Comparison of ENCODE assay signal across 10 cellular contexts in the genomic region with DNA sequence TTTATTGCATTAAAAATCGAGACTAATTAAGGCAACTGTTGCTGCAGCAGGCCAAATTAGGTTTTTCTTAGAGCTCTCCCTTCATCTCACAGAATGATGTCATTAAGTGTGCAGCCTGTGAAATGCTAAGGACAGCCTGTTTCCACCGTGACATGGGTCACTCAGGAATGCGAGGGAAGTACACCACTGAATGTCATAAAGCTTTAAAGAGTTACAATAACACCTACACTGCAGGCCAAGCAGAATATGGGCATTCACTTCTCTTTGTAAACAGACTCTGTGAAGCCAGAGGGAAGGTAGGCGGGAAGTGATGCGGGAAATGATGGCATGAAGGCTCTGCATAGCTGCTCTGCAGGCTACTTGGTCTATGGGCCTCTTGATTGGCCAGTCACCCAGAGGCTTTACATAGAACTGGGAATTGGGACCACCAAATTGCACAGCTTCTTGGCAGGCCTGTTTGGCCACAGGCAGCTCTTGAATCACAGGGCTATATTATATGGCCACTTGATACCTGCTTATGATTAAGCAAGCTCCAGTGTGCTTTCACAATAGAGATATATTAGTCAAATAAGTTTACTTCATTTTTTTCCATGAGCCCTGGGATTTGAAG. TPM values are rescaled to one million over a fixed set of nuclear protein-coding genes. Genes with fewer than 3 reads are reported as not detected.
DNase-seq lines count a peak whose midpoint lies in the region; ATAC-seq and TF ChIP-seq lines count a peak whose summit lies in the region.
"Had no signal": no experiment of that assay in that cellular context is flagged by ENCODE, and none has a peak within 500 bp of the region (broad histone marks: within the 10 kb centered on the region; RNA-seq: fewer than 3 reads in every experiment).

No MANE protein-coding gene starts in this region.

- H3K79me2 ChIP-seq in GM23338 (replicated peaks; ENCODE audit: insufficient read depth), result no peaks in the 10 kb centered on the region

- no peaks in the 10 kb centered on the region for H3F3A ChIP-seq in GM23338 (replicated peaks; ENCODE audit: low read depth)

- no peak overlapping the region for H3K27ac ChIP-seq in GM23338 (ENCODE audit: low read depth)

- H3K4me1 ChIP-seq in GM23338 (ENCODE audit: insufficient read depth) (peaks cover 7% of the 10 kb centered on the region; the same call in 1 of the 2 replicates), NT2/D1 (ENCODE audit: insufficient read depth, insufficient read length) (no peaks in the 10 kb centered on the region)

- ATAC-seq in GM23338 (peak; percentile 69), HG02610 (IDR thresholded peaks at IDR 0.05; ENCODE audit: unreplicated experiment) (no peak)
- no peak for ATAC-seq in naive thymus-derived CD8-positive, alpha-beta T cell

- H4K20me1 ChIP-seq in GM23338 (replicated peaks; ENCODE audit: insufficient read depth), result no peaks in the 10 kb centered on the region

- no peaks in the 10 kb centered on the region for H3K9me2 ChIP-seq in GM23338 (ENCODE audit: insufficient read depth)

- H3K9me3 Mint-ChIP-seq in GM23338, result no peaks in the 10 kb centered on the region
- H3K9me3 Mint-ChIP-seq in naive thymus-derived CD8-positive, alpha-beta T cell, result no peaks in the 10 kb centered on the region

- H2AFZ ChIP-seq in GM23338, result peak overlapping the region; percentile 1; the same call in 1 of the 2 replicates

- no peak overlapping the region for H3K4me3 Mint-ChIP-seq in GM23338
- no peak overlapping the region for H3K4me3 Mint-ChIP-seq in naive thymus-derived CD8-positive, alpha-beta T cell

- no peaks in the 10 kb centered on the region for H3K36me3 Mint-ChIP-seq in GM23338 (ENCODE audit: low read depth)
- peaks cover 0 to 3% (median 0%) of the 10 kb centered on the region in 3 donors for H3K36me3 Mint-ChIP-seq in naive thymus-derived CD8-positive, alpha-beta T cell

- TF ChIP-seq CTCF in GM23338 (conservative IDR thresholded peaks at IDR 0.05; ENCODE audit: low read depth in 2 of 2), result no peak

- no peaks in the 10 kb centered on the region for H3K27me3 ChIP-seq in GM23338 (ENCODE audit: insufficient read depth)
- H3K27me3 ChIP-seq in NT2/D1 (ENCODE audit: insufficient read depth, insufficient read length), result no peaks in the 10 kb centered on the region

- H3K9ac ChIP-seq in NT2/D1 (ENCODE audit: insufficient read length, low read depth), result no peak overlapping the region

- peaks cover 14% of the 10 kb centered on the region for H3K4me1 Mint-ChIP-seq in GM23338
- H3K4me1 Mint-ChIP-seq in naive thymus-derived CD8-positive, alpha-beta T cell, result no peaks in the 10 kb centered on the region

- no peak overlapping the region for H3K4me2 ChIP-seq in GM23338

- H3K36me3 ChIP-seq in GM23338 (ENCODE audit: insufficient read depth), result no peaks in the 10 kb centered on the region
- no peaks in the 10 kb centered on the region for H3K36me3 ChIP-seq in NT2/D1 (ENCODE audit: insufficient read depth, insufficient read length, low read length)

- H3K9me3 ChIP-seq in NT2/D1 (ENCODE audit: insufficient read depth, low read length), result no peaks in the 10 kb centered on the region

- H3K4me3 ChIP-seq in GM23338 (no peak overlapping the region), NT2/D1 (ENCODE audit: insufficient read length, low read depth) (no peak overlapping the region)

- DNase-seq in GM23338 (ENCODE audit: low spot score), result peak; percentile 34
- peak; percentile 30 for DNase-seq in NT2/D1 (ENCODE audit: low read depth, low spot score)
- DNase-seq in fibroblast of the conjunctiva (ENCODE audit: low read depth), result peak; percentile 47
- DNase-seq in renal cortical epithelial cell (ENCODE audit: low read depth), result peak; percentile 97
- DNase-seq in activated T-cell treated with anti-CD3 and anti-CD28 coated beads for 4 hours, result no peak
- no peak for DNase-seq in activated CD4-positive, alpha-beta T cell treated with anti-CD3 and anti-CD28 coated beads for 4 hours
- DNase-seq in naive thymus-derived CD8-positive, alpha-beta T cell, result no peak
- DNase-seq: activated T-cell treated with anti-CD3 and anti-CD28 coated beads, Interleukin-2, amount 50 U/mL, for 1 hour; caudate nucleus had no signal

- peaks cover 2% of the 10 kb centered on the region for H3K27me3 Mint-ChIP-seq in GM23338 (ENCODE audit: insufficient read depth, low read depth, poor library complexity)
- peaks cover 7 to 24% (median 12%) of the 10 kb centered on the region in 5 donors for H3K27me3 Mint-ChIP-seq in naive thymus-derived CD8-positive, alpha-beta T cell

- no peak overlapping the region for H3K27ac Mint-ChIP-seq in GM23338
- H3K27ac Mint-ChIP-seq in naive thymus-derived CD8-positive, alpha-beta T cell, result no peak overlapping the region

- POLR2A ChIA-PET in naive thymus-derived CD8-positive, alpha-beta T cell (lab: Charles Lee), result no interaction called here

TF ChIP-seq in GM23338, 12 proteins besides CTCF, POLR2A, EP300 and RAD21 (continues in another document):
- TF ChIP-seq NANOG (IDR thresholded peaks at IDR 0.05; ENCODE audit: borderline replicate concordance) (no peak), JUNB (IDR thresholded peaks at IDR 0.05; ENCODE audit: unreplicated experiment) (no peak), EZH2phosphoT487 (IDR thresholded peaks at IDR 0.05; ENCODE audit: unreplicated experiment) (no peak)
- TF ChIP-seq, protein P1, sequence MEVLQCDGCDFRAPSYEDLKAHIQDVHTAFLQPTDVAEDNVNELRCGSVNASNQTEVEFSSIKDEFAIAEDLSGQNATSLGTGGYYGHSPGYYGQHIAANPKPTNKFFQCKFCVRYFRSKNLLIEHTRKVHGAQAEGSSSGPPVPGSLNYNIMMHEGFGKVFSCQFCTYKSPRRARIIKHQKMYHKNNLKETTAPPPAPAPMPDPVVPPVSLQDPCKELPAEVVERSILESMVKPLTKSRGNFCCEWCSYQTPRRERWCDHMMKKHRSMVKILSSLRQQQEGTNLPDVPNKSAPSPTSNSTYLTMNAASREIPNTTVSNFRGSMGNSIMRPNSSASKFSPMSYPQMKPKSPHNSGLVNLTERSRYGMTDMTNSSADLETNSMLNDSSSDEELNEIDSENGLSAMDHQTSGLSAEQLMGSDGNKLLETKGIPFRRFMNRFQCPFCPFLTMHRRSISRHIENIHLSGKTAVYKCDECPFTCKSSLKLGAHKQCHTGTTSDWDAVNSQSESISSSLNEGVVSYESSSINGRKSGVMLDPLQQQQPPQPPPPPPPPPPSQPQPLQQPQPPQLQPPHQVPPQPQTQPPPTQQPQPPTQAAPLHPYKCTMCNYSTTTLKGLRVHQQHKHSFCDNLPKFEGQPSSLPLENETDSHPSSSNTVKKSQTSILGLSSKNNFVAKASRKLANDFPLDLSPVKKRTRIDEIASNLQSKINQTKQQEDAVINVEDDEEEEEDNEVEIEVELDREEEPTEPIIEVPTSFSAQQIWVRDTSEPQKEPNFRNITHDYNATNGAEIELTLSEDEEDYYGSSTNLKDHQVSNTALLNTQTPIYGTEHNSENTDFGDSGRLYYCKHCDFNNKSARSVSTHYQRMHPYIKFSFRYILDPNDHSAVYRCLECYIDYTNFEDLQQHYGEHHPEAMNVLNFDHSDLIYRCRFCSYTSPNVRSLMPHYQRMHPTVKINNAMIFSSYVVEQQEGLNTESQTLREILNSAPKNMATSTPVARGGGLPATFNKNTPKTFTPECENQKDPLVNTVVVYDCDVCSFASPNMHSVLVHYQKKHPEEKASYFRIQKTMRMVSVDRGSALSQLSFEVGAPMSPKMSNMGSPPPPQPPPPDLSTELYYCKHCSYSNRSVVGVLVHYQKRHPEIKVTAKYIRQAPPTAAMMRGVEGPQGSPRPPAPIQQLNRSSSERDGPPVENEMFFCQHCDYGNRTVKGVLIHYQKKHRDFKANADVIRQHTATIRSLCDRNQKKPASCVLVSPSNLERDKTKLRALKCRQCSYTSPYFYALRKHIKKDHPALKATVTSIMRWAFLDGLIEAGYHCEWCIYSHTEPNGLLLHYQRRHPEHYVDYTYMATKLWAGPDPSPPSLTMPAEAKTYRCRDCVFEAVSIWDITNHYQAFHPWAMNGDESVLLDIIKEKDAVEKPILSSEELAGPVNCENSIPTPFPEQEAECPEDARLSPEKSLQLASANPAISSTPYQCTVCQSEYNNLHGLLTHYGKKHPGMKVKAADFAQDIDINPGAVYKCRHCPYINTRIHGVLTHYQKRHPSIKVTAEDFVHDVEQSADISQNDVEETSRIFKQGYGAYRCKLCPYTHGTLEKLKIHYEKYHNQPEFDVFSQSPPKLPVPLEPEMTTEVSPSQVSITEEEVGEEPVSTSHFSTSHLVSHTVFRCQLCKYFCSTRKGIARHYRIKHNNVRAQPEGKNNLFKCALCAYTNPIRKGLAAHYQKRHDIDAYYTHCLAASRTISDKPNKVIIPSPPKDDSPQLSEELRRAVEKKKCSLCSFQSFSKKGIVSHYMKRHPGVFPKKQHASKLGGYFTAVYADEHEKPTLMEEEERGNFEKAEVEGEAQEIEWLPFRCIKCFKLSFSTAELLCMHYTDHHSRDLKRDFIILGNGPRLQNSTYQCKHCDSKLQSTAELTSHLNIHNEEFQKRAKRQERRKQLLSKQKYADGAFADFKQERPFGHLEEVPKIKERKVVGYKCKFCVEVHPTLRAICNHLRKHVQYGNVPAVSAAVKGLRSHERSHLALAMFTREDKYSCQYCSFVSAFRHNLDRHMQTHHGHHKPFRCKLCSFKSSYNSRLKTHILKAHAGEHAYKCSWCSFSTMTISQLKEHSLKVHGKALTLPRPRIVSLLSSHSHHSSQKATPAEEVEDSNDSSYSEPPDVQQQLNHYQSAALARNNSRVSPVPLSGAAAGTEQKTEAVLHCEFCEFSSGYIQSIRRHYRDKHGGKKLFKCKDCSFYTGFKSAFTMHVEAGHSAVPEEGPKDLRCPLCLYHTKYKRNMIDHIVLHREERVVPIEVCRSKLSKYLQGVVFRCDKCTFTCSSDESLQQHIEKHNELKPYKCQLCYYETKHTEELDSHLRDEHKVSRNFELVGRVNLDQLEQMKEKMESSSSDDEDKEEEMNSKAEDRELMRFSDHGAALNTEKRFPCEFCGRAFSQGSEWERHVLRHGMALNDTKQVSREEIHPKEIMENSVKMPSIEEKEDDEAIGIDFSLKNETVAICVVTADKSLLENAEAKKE (CRISPR knock-in tag; IDR thresholded peaks at IDR 0.05), result no peak

RNA-seq across cellular contexts. Expression of a gene that starts 28.4 kb away (rescaled TPM):
- total RNA-seq in GM23338 (2014; rRNA removed; shearing (Covaris generic)), result 16.5 and 17.2 TPM in 2 replicates
- polyA plus RNA-seq in GM23338 (2016; fragmentation: Nextera tagmentation; extraction: Ambion mirVana), result 7.0 and 7.5 TPM in 2 replicates
- 66.3 and 133 TPM in 2 replicates for total RNA-seq in renal cortical epithelial cell
- total RNA-seq in naive thymus-derived CD8-positive, alpha-beta T cell, result 10 to 100 TPM in 1 of 2 experiments, 1 to 10 TPM in 1; 8.7 to 10.8 TPM
- polyA plus RNA-seq in naive thymus-derived CD8-positive, alpha-beta T cell, result 1 to 10 TPM; 4.3 to 7.4 (median 4.7) TPM

RNA-seq across cellular contexts. Expression of a gene that starts 58.8 kb away (rescaled TPM):
- total RNA-seq in GM23338 (2014; rRNA removed; shearing (Covaris generic)), result 2.5 and 3.3 TPM in 2 replicates
- polyA plus RNA-seq in GM23338 (2016; fragmentation: Nextera tagmentation; extraction: Ambion mirVana), result 1.7 and 3.0 TPM in 2 replicates
- total RNA-seq in renal cortical epithelial cell, result 0.10 and 2.3 TPM in 2 replicates
- 1 to 10 TPM; 5.2 to 6.8 TPM for total RNA-seq in naive thymus-derived CD8-positive, alpha-beta T cell
- polyA plus RNA-seq in naive thymus-derived CD8-positive, alpha-beta T cell, result 10 to 100 TPM in 2 of 3 donors, 1 to 10 TPM in 1; 5.5 to 22.1 (median 15.6) TPM

Comparison
In these comparisons a context has a peak if more than half of its experiments do, and no peak if none do; other contexts are left out.
1. DNase-seq: peak in GM23338 (single experiment), NT2/D1 (single experiment), fibroblast of the conjunctiva (single experiment) and renal cortical epithelial cell (single experiment); none in activated T-cell treated with anti-CD3 and anti-CD28 coated beads for 4 hours (single experiment), activated CD4-positive, alpha-beta T cell treated with anti-CD3 and anti-CD28 coated beads for 4 hours (0 of 2) and naive thymus-derived CD8-positive, alpha-beta T cell (0 of 10).